Comparison of ENCODE assay signal across 31 cellular contexts in genomic region chr2:143455317-143455716, GRCh38.
DNase-seq lines count a peak whose midpoint lies in the region; ATAC-seq, FAIRE-seq and TF ChIP-seq lines count a peak whose summit lies in the region.
"Had no signal": no experiment of that assay in that cellular context is flagged by ENCODE, and none has a peak within 500 bp of the region (broad histone marks: within the 10 kb centered on the region; RNA-seq: fewer than 3 reads in every experiment).

No MANE protein-coding gene starts in this region.

- no peak for FAIRE-seq in K562 (lab: Jason Lieb, UNC)
- FAIRE-seq: A204.1, A549, D721Med had no signal

- H3K4me3 Mint-ChIP-seq in immature natural killer cell = no peak overlapping the region
- H3K4me3 Mint-ChIP-seq: B cell; CD14-positive monocyte; CD4-positive, alpha-beta T cell; CD4-positive, CD25-positive, alpha-beta regulatory T cell; CD8-positive, alpha-beta memory T cell; CD8-positive, alpha-beta T cell had no signal

- H3K27ac ChIP-seq in K562 (ENCODE audit: extremely low read depth, low read depth, low read length) = no peak overlapping the region
- H3K27ac ChIP-seq: 22Rv1; A549; BLaER1; BLaER1 treated with 17β-estradiol and CSF1 and Interleukin-3, amounts not matched to agents 10 nM and 100 nM; C4-2B had no signal

- TF ChIP-seq RAD21 in K562 (CRISPR knock-in tag; conservative IDR thresholded peaks at IDR 0.05 in 1 of 2, IDR thresholded peaks at IDR 0.05 in 1 of 2) = no peak

- no peaks in the 10 kb centered on the region for H3K27me3 ChIP-seq in K562 (ENCODE audit: control insufficient read depth in 2 of 2, insufficient read depth in 2 of 2, low read length in 2 of 2)
- H3K27me3 ChIP-seq: BE2C; BLaER1; BLaER1 treated with 17β-estradiol and CSF1 and Interleukin-3, amounts not matched to agents 10 nM and 100 nM had no signal

- H3K4me3 ChIP-seq in K562 = no peak overlapping the region
- H3K4me3 ChIP-seq: A549; BLaER1; BLaER1 treated with 17β-estradiol and CSF1 and Interleukin-3, amounts not matched to agents 10 nM and 100 nM had no signal

- no peaks in the 10 kb centered on the region for H3K36me3 ChIP-seq in K562 (ENCODE audit: control insufficient read depth, insufficient read depth, low read length)
- H3K36me3 ChIP-seq: BE2C, BLaER1 had no signal

- in situ Hi-C loops in K562 (cut with MboI) = no loop called here

- peaks cover 0 to 19% (median 14%) of the 10 kb centered on the region in 3 donors for H3K36me3 Mint-ChIP-seq in immature natural killer cell

- no peak overlapping the region for H2AFZ ChIP-seq in K562 (ENCODE audit: low read depth, low read length)

- CTCF ChIA-PET in K562 (lab: Yijun Ruan, JAX; ENCODE audit: low intra/inter-chr PET ratio) = no interaction called here

- no peaks in the 10 kb centered on the region for H3K9me3 ChIP-seq in K562 (replicated peaks; ENCODE audit: control insufficient read depth, insufficient read depth, low read depth, low read length)
- H3K9me3 ChIP-seq: A549, BE2C, BLaER1, Caco-2 had no signal

- H3K27me3 Mint-ChIP-seq in immature natural killer cell (ENCODE audit: low read depth in 3 of 3) = peaks cover 0 to 2% (median 0%) of the 10 kb centered on the region in 3 donors
- H3K27me3 Mint-ChIP-seq: B cell; CD4-positive, alpha-beta memory T cell; CD4-positive, alpha-beta T cell; CD4-positive, CD25-positive, alpha-beta regulatory T cell; CD8-positive, alpha-beta memory T cell had no signal

- TF ChIP-seq CTCF in K562 (IDR thresholded peaks at IDR 0.05 in 2 of 3, conservative IDR thresholded peaks at IDR 0.05 in 1 of 3; ENCODE audit: insufficient read depth in 2 of 3, low read depth in 1 of 3, low read length in 3 of 3) = no peak

- no peaks in the 10 kb centered on the region for H3K9me1 ChIP-seq in K562 (ENCODE audit: control insufficient read depth, insufficient read depth, low read length)

- no peaks in the 10 kb centered on the region for H3K79me2 ChIP-seq in K562 (ENCODE audit: control insufficient read depth, insufficient read depth, low read length)

- no peaks in the 10 kb centered on the region for H4K20me1 ChIP-seq in K562 (replicated peaks; ENCODE audit: control insufficient read depth, insufficient read depth, low read length)
- H4K20me1 ChIP-seq: BLaER1; BLaER1 treated with 17β-estradiol and CSF1 and Interleukin-3, amounts not matched to agents 10 nM and 100 nM had no signal

- DNase-seq in K562 (ENCODE audit: extremely low read depth in 1 of 4, low spot score in 3 of 4) (no peak), immature natural killer cell (no peak)
- DNase-seq: 8988T; ACHN; AML-193; BE2C; C1 segment of cervical spinal cord; Caco-2; Calu3; CD4-positive, alpha-beta memory T cell; CD4-positive, alpha-beta T cell; CD4-positive, CD25-positive, alpha-beta regulatory T cell; CD8-positive, alpha-beta memory T cell; CD8-positive, alpha-beta T cell; COR-L47; DMS 273 treated with DMSO at 0.1 percent for 48 hours; DMS153; DMS53; DMS79; DMS79 treated with DMSO at 0.1 percent for 48 hours; DND-41; EL had no signal

- peaks cover 0 to 7% of the 10 kb centered on the region in 2 experiments; a peak in 3 of 5 replicates for H3K4me1 ChIP-seq in K562 (replicated peaks in 1 of 2; ENCODE audit: control insufficient read depth in 2 of 2, insufficient read depth in 2 of 2, low read length in 2 of 2)
- H3K4me1 ChIP-seq: A549, BE2C, BLaER1, Caco-2 had no signal

- H3K4me2 ChIP-seq in K562 (ENCODE audit: insufficient read depth, low read length) = no peak overlapping the region
- H3K4me2 ChIP-seq: A549; BLaER1; BLaER1 treated with 17β-estradiol and CSF1 and Interleukin-3, amounts not matched to agents 10 nM and 100 nM had no signal

- H3K4me1 Mint-ChIP-seq in immature natural killer cell = peaks cover 40 to 65% of the 10 kb centered on the region in 2 donors

- no peak for TF ChIP-seq POLR2A in K562 (conservative IDR thresholded peaks at IDR 0.05)

- H3K9ac ChIP-seq in K562 (ENCODE audit: insufficient read depth in 1 of 2, low read depth in 2 of 2, low read length in 2 of 2) = no peak overlapping the region
- H3K9ac ChIP-seq: BLaER1; BLaER1 treated with 17β-estradiol and CSF1 and Interleukin-3, amounts not matched to agents 10 nM and 100 nM had no signal

- no peak for ATAC-seq in K562
- ATAC-seq: A549; CD8-positive, alpha-beta T cell had no signal

- H3K27ac Mint-ChIP-seq in immature natural killer cell = no peak overlapping the region
- H3K27ac Mint-ChIP-seq: B cell; CD4-positive, alpha-beta memory T cell; CD4-positive, alpha-beta T cell; CD4-positive, CD25-positive, alpha-beta regulatory T cell; CD8-positive, alpha-beta T cell had no signal

- WGBS in K562 (ENCODE audit: insufficient coverage, low coverage, missing lambda C conversion rate) = 24% methylated on average over 3 of the region's 3 CpGs

- TF ChIP-seq EP300 in K562 (IDR thresholded peaks at IDR 0.05; ENCODE audit: low read length) = no peak

- intact Hi-C loops in K562 (cut with micrococcal nuclease) = no loop called here

- POLR2A ChIA-PET in K562 (lab: Yijun Ruan, JAX) = no interaction called here

- BruUV-seq in K562 (replicated peaks; lab: Mats Ljungman, UMichigan) = no TSS peak

- H3K9me3 Mint-ChIP-seq in immature natural killer cell = no peaks in the 10 kb centered on the region
- H3K9me3 Mint-ChIP-seq: CD4-positive, alpha-beta T cell; CD4-positive, CD25-positive, alpha-beta regulatory T cell; CD8-positive, alpha-beta memory T cell had no signal

TF ChIP-seq in K562, 482 proteins besides CTCF, POLR2A, EP300 and RAD21 (continues in another document):
- TF ChIP-seq ILK (tag; IDR thresholded peaks at IDR 0.05; ENCODE audit: borderline replicate concordance, low read depth) (peak; percentile 23; the same call in 1 of the 2 replicates), SETDB1 (IDR thresholded peaks at IDR 0.05; ENCODE audit: low read length) (no peak), PTTG1 (tag; IDR thresholded peaks at IDR 0.05; ENCODE audit: low read depth) (0 out of 2 replicates have a peak, but pooled peaks have one; percentile 28), GABPA (tag; conservative IDR thresholded peaks at IDR 0.05; ENCODE audit: low read depth) (0 out of 2 replicates have a peak, but pooled peaks have one; percentile 17), ZNF41 (CRISPR knock-in tag; conservative IDR thresholded peaks at IDR 0.05) (0 out of 2 replicates have a peak, but pooled peaks have one; percentile 10), POLR2H (tag; IDR thresholded peaks at IDR 0.05; ENCODE audit: low read depth) (peak; percentile 31; the same call in 1 of the 2 replicates), MECOM (CRISPR knock-in tag; IDR thresholded peaks at IDR 0.05) (peak; percentile 80), ZNF311 (CRISPR knock-in tag; IDR thresholded peaks at IDR 0.05) (0 out of 2 replicates have a peak, but pooled peaks have one; percentile 26), NR2C1 (IDR thresholded peaks at IDR 0.05) (no peak), NR2C1 (tag; IDR thresholded peaks at IDR 0.05) (peak; percentile 41; the same call in 1 of the 2 replicates), ARID3B (CRISPR knock-in tag; IDR thresholded peaks at IDR 0.05; ENCODE audit: borderline replicate concordance) (no peak), DDX20 (tag; IDR thresholded peaks at IDR 0.05; ENCODE audit: low read depth) (peak; percentile 54; the same call in 1 of the 2 replicates), TFAM (CRISPR knock-in tag; conservative IDR thresholded peaks at IDR 0.05) (no peak), DEAF1 (CRISPR knock-in tag; IDR thresholded peaks at IDR 0.05) (no peak), HNRNPL (IDR thresholded peaks at IDR 0.05; ENCODE audit: low read depth, low read length) (no peak)
- TF ChIP-seq, protein P1, sequence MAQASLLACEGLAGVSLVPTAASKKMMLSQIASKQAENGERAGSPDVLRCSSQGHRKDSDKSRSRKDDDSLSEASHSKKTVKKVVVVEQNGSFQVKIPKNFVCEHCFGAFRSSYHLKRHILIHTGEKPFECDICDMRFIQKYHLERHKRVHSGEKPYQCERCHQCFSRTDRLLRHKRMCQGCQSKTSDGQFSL (CRISPR knock-in tag; IDR thresholded peaks at IDR 0.05) = no peak
- TF ChIP-seq, protein P1 (tag; IDR thresholded peaks at IDR 0.05) = peak in 1 of 2 experiments; percentile 71; a peak in 1 of 4 replicates
- TF ChIP-seq, protein P2, sequence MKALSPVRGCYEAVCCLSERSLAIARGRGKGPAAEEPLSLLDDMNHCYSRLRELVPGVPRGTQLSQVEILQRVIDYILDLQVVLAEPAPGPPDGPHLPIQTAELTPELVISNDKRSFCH (CRISPR knock-in tag; IDR thresholded peaks at IDR 0.05) = peak; percentile 66; the same call in 1 of the 2 replicates
- TF ChIP-seq, protein P2 (tag; IDR thresholded peaks at IDR 0.05) = no peak
